In genomic region chr13:73090116-73090811, GRCh38 we compare ENCODE assay signal across 8 cellular contexts. TPM values are rescaled to one million over a fixed set of nuclear protein-coding genes. Genes with fewer than 3 reads are reported as not detected.
DNase-seq lines count a peak whose midpoint lies in the region; ATAC-seq, FAIRE-seq and TF ChIP-seq lines count a peak whose summit lies in the region.

No MANE protein-coding gene starts in this region.

- H3K27ac ChIP-seq in testis (no peak overlapping the region), kidney (ENCODE audit: low read depth in 2 of 2, low read length in 2 of 2) (no peak overlapping the region)

- peaks cover 16% of the 10 kb centered on the region for H3K9me3 Mint-ChIP-seq in mesothelial cell of epicardium

- WGBS in testis, 2 donors = 79 to 83% methylated on average over 7 of the region's 7 CpGs

- H3K9ac ChIP-seq in kidney (ENCODE audit: low read length in 2 of 2) = no peak overlapping the region

- H3K36me3 ChIP-seq in testis (ENCODE audit: low read depth, missing control alignments) = no peaks in the 10 kb centered on the region
- no peaks in the 10 kb centered on the region for H3K36me3 ChIP-seq in kidney (ENCODE audit: control insufficient read depth in 1 of 2, insufficient read depth in 2 of 2, low read length in 2 of 2)

- DNase-seq in Caki2 (ENCODE audit: low read depth) (peak; percentile 76), RCC 7860 (ENCODE audit: low spot score) (peak; percentile 78), fibroblast of the conjunctiva (ENCODE audit: low read depth) (peak; percentile 6), mesothelial cell of epicardium (ENCODE audit: low spot score in 2 of 2, unreplicated experiment in 2 of 2) (no peak), testis (no peak), kidney (no peak)

- intact Hi-C loops in testis (cut with DNase I; ENCODE audit: low total_unique reads) (no loop called here), kidney (cut with DNase I) (no loop called here)

- peaks cover 6% of the 10 kb centered on the region for H3K36me3 Mint-ChIP-seq in mesothelial cell of epicardium

- H3K9me3 ChIP-seq in testis (no peaks in the 10 kb centered on the region), kidney (ENCODE audit: control insufficient read depth in 1 of 2, low read length in 2 of 2) (peaks cover 0 to 4% of the 10 kb centered on the region in 2 donors)

- TF ChIP-seq POLR2A in testis (IDR thresholded peaks at IDR 0.05) = no peak

- in situ Hi-C loops in Caki2 (cut with HindIII; ENCODE audit: low pct_unique_long_range_greater_than_20kb, low sequenced_read_pairs) = no loop called here

- H3K27me3 Mint-ChIP-seq in mesothelial cell of epicardium (ENCODE audit: low read depth) = no peaks in the 10 kb centered on the region

- ATAC-seq in HG02623 (IDR thresholded peaks at IDR 0.05; ENCODE audit: unreplicated experiment) (peak; percentile 50), HG02970 (IDR thresholded peaks at IDR 0.05; ENCODE audit: low FRiP score, unreplicated experiment) (no peak)

- no peak for TF ChIP-seq CTCF in mesothelial cell of epicardium (IDR thresholded peaks at IDR 0.05; ENCODE audit: unreplicated experiment)
- TF ChIP-seq CTCF in testis (IDR thresholded peaks at IDR 0.05) = no peak
- no peak for TF ChIP-seq CTCF in kidney (IDR thresholded peaks at IDR 0.05; ENCODE audit: borderline replicate concordance, extremely low read depth, insufficient read depth)

- no peak overlapping the region for H3K4me3 ChIP-seq in testis
- H3K4me3 ChIP-seq in kidney (ENCODE audit: low read length in 2 of 2) = no peak overlapping the region

- H3K27me3 ChIP-seq in testis = no peaks in the 10 kb centered on the region

- peaks cover 2% of the 10 kb centered on the region for H3K4me1 Mint-ChIP-seq in mesothelial cell of epicardium

- no peak overlapping the region for H3K27ac Mint-ChIP-seq in mesothelial cell of epicardium

- no peaks in the 10 kb centered on the region for H3K4me1 ChIP-seq in testis
- H3K4me1 ChIP-seq in kidney (ENCODE audit: control insufficient read depth in 1 of 2, insufficient read depth in 1 of 2, low read depth in 1 of 2, low read length in 2 of 2) = no peaks in the 10 kb centered on the region

- no peak overlapping the region for H3K4me3 Mint-ChIP-seq in mesothelial cell of epicardium

- FAIRE-seq in RCC 7860 (lab: Jason Lieb, UNC) (peak; percentile 84), kidney (lab: Jason Lieb, UNC) (no peak)

RNA-seq across cellular contexts. Expression of gene KLF5, which starts 31.5 kb away (rescaled TPM):
- total RNA-seq in Caki2 (2014; rRNA removed; shearing (Covaris generic); ENCODE audit: low replicate concordance) = 7.9 and 10.4 TPM in 2 replicates
- total RNA-seq in mesothelial cell of epicardium (62.4 to 70.3 TPM (median 65.9 TPM) in 3 replicates), testis (10 to 100 TPM; 17.2 to 25.2 TPM), kidney (52.7 TPM)
- polyA plus RNA-seq in testis (ENCODE audit: insufficient read depth, low read depth, low replicate concordance) (92.6 TPM), kidney (ENCODE audit: insufficient read depth, low read depth, low replicate concordance) (4.4 TPM)

Comparison
In these comparisons a context has a peak if more than half of its experiments do, and no peak if none do; other contexts are left out.
1. DNase-seq: peak in Caki2 (single experiment), RCC 7860 (single experiment) and fibroblast of the conjunctiva (single experiment); none in mesothelial cell of epicardium (0 of 2), testis (single experiment) and kidney (single experiment).